ENCODE assay signal across 8 cellular contexts in genomic region chr2:47903781-47904447, GRCh38. TPM values are rescaled to one million over a fixed set of nuclear protein-coding genes. Genes with fewer than 3 reads are reported as not detected.
A peak's percentile ranks its signal among the peaks of the same experiment; 100 is the strongest.
DNase-seq lines count a peak whose midpoint lies in the region; ATAC-seq lines count a peak whose summit lies in the region.

No MANE protein-coding gene starts in this region.

- H3K36me3 Mint-ChIP-seq in dendritic cell treated with granulocyte-macrophage colony-stimulating factor and Interleukin-4, amounts not matched to agents 40 ng/mL and 50 ng/mL, for 4 days (ENCODE audit: low read depth) = peaks cover 25% of the 10 kb centered on the region
- no peaks in the 10 kb centered on the region for H3K36me3 Mint-ChIP-seq in naive thymus-derived CD8-positive, alpha-beta T cell

- H4K20me1 ChIP-seq in BLaER1 = peaks cover 53% of the 10 kb centered on the region

- intact Hi-C loops in dendritic cell treated with granulocyte-macrophage colony-stimulating factor and Interleukin-4, amounts not matched to agents 40 ng/mL and 50 ng/mL, for 4 days (cut with micrococcal nuclease) = loop anchor here (10.0 kb wide), 2 partner anchors 119 to 441 kb away; partner anchors contain the start of gene MSH6

- H3K9me3 ChIP-seq in BLaER1 = no peaks in the 10 kb centered on the region
- no peaks in the 10 kb centered on the region for H3K9me3 ChIP-seq in MG63

- peaks cover 52% of the 10 kb centered on the region for H3K4me1 ChIP-seq in BLaER1

- no peak for ATAC-seq in naive thymus-derived CD8-positive, alpha-beta T cell
- no peak for ATAC-seq in HG02885 (IDR thresholded peaks at IDR 0.05; ENCODE audit: poor library complexity, unreplicated experiment)

- peak overlapping the region; percentile 96 for H3K27ac Mint-ChIP-seq in dendritic cell treated with granulocyte-macrophage colony-stimulating factor and Interleukin-4, amounts not matched to agents 40 ng/mL and 50 ng/mL, for 4 days
- peak overlapping the region; percentile 90 to 99 (median 96) for H3K27ac Mint-ChIP-seq in naive thymus-derived CD8-positive, alpha-beta T cell

- H3K4me3 ChIP-seq in BLaER1 (peak overlapping the region; percentile 97), MG63 (peak overlapping the region; percentile 79)

- peak overlapping the region; percentile 98 for H3K27ac ChIP-seq in BLaER1

- peak overlapping the region; percentile 97 for H3K4me3 Mint-ChIP-seq in dendritic cell treated with granulocyte-macrophage colony-stimulating factor and Interleukin-4, amounts not matched to agents 40 ng/mL and 50 ng/mL, for 4 days
- peak overlapping the region; percentile 86 to 100 (median 98) for H3K4me3 Mint-ChIP-seq in naive thymus-derived CD8-positive, alpha-beta T cell

- H3K4me1 Mint-ChIP-seq in dendritic cell treated with granulocyte-macrophage colony-stimulating factor and Interleukin-4, amounts not matched to agents 40 ng/mL and 50 ng/mL, for 4 days (ENCODE audit: low read depth) = peaks cover 26% of the 10 kb centered on the region
- H3K4me1 Mint-ChIP-seq in naive thymus-derived CD8-positive, alpha-beta T cell = peaks cover 18 to 59% (median 48%) of the 10 kb centered on the region in 4 donors

- H3K36me3 ChIP-seq in BLaER1 = peaks cover 4% of the 10 kb centered on the region; the same call in 1 of the 2 replicates
- no peaks in the 10 kb centered on the region for H3K36me3 ChIP-seq in MG63

- H3K4me2 ChIP-seq in BLaER1 = peak overlapping the region; percentile 83

- H3K9me3 Mint-ChIP-seq in dendritic cell treated with granulocyte-macrophage colony-stimulating factor and Interleukin-4, amounts not matched to agents 40 ng/mL and 50 ng/mL, for 4 days = no peaks in the 10 kb centered on the region
- no peaks in the 10 kb centered on the region for H3K9me3 Mint-ChIP-seq in naive thymus-derived CD8-positive, alpha-beta T cell

- POLR2A ChIA-PET in naive thymus-derived CD8-positive, alpha-beta T cell (lab: Charles Lee) = no interaction called here

- DNase-seq in MG63 (no peak), hepatic stellate cell (ENCODE audit: low spot score) (no peak), GM19238 (ENCODE audit: insufficient read length, low spot score) (no peak), NCI-H226 (no peak)
- DNase-seq in naive thymus-derived CD8-positive, alpha-beta T cell = no peak

- H3K27me3 ChIP-seq in BLaER1 (no peaks in the 10 kb centered on the region), MG63 (no peaks in the 10 kb centered on the region)

- H3K27me3 Mint-ChIP-seq in dendritic cell treated with granulocyte-macrophage colony-stimulating factor and Interleukin-4, amounts not matched to agents 40 ng/mL and 50 ng/mL, for 4 days = no peaks in the 10 kb centered on the region
- no peaks in the 10 kb centered on the region for H3K27me3 Mint-ChIP-seq in naive thymus-derived CD8-positive, alpha-beta T cell

- H3K9ac ChIP-seq in BLaER1 = peak overlapping the region; percentile 99

RNA-seq across cellular contexts. Expression of gene FBXO11, which starts 2.4 kb away (rescaled TPM):
- 22.2 and 22.5 TPM in 2 replicates for total RNA-seq in MG63 (2014; rRNA removed; shearing (Covaris generic); ENCODE audit: low replicate concordance)
- 10 to 100 TPM; 96.6 to 97.7 TPM for total RNA-seq in naive thymus-derived CD8-positive, alpha-beta T cell
- 10 to 100 TPM in 1 of 3 donors, 1 to 10 TPM in 2; 5.0 to 10.4 (median 6.3) TPM for polyA plus RNA-seq in naive thymus-derived CD8-positive, alpha-beta T cell
